In the genomic region with DNA sequence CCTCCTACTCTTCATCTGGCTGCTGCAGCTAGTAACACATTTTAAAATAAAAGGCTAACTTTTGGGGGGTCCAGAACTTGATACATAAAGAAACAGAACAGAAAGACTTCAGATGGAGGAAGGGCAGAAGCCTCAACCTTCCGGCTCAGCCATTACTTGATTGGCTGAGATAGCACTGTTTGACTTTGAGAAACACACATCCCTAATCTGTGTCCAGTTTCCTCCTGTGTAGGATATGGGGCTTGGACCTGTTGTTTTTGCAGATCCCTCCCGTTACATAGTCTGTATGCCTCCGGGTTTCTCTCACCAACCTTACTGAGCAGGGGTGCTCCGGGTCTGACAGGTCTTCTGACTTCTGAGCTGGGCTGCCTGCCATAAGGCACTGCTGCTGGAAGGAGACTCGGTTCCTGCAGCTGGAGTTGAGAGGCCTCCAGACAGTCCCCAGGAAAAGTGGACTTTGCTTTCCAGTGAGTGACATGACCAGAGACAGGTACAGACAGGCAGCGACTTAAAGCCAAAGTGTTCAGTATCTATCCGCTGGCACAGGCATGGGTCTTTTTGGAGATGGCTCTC, we compare ENCODE assay signal across 1 cellular context.
A peak's percentile ranks its signal among the peaks of the same experiment; 100 is the strongest.
TF ChIP-seq lines count a peak whose summit lies in the region.

No MANE protein-coding gene starts in this region.

TF ChIP-seq in HepG2, 621 proteins besides CTCF, POLR2A, EP300 and RAD21 (continued from another document):
- TF ChIP-seq, protein P1, sequence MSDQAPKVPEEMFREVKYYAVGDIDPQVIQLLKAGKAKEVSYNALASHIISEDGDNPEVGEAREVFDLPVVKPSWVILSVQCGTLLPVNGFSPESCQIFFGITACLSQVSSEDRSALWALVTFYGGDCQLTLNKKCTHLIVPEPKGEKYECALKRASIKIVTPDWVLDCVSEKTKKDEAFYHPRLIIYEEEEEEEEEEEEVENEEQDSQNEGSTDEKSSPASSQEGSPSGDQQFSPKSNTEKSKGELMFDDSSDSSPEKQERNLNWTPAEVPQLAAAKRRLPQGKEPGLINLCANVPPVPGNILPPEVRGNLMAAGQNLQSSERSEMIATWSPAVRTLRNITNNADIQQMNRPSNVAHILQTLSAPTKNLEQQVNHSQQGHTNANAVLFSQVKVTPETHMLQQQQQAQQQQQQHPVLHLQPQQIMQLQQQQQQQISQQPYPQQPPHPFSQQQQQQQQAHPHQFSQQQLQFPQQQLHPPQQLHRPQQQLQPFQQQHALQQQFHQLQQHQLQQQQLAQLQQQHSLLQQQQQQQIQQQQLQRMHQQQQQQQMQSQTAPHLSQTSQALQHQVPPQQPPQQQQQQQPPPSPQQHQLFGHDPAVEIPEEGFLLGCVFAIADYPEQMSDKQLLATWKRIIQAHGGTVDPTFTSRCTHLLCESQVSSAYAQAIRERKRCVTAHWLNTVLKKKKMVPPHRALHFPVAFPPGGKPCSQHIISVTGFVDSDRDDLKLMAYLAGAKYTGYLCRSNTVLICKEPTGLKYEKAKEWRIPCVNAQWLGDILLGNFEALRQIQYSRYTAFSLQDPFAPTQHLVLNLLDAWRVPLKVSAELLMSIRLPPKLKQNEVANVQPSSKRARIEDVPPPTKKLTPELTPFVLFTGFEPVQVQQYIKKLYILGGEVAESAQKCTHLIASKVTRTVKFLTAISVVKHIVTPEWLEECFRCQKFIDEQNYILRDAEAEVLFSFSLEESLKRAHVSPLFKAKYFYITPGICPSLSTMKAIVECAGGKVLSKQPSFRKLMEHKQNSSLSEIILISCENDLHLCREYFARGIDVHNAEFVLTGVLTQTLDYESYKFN (CRISPR knock-in tag; conservative IDR thresholded peaks at IDR 0.05): 0 out of 2 replicates have a peak, but pooled peaks have one; percentile 29
- peak; percentile 47; the same call in 1 of the 2 replicates for TF ChIP-seq HNF4A (CRISPR knock-in tag; IDR thresholded peaks at IDR 0.05)
- no peak for TF ChIP-seq TFE3 (CRISPR knock-in tag; IDR thresholded peaks at IDR 0.05)
